In the genomic region with DNA sequence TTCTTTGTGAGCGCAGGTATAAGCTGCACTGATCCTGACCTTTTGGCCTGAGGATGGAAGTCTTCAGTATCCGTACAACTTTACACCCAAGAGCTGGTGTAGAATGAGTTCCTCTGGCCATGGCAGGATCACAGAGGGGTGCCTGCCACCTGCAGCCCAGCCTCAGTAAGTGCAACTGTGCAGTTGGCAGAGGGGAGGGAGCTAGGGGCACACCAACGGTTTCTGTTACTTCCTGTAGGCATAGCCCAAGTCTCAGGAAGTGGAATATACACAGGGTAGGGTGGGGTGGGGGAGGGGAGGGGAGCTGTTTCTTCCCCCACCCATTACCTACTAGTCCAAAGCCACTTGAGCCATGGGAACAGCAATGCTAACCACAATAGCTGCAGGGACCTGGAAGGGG, we compare ENCODE assay signal across 7 cellular contexts.
DNase-seq lines count a peak whose midpoint lies in the region; ATAC-seq and TF ChIP-seq lines count a peak whose summit lies in the region.

No MANE protein-coding gene starts in this region.

- peak; percentile 36 for TF ChIP-seq CTCF in GM06990 (IDR thresholded peaks at IDR 0.05; ENCODE audit: insufficient read depth, low read length, poor library complexity, severe bottlenecking)
- TF ChIP-seq CTCF in mammary epithelial cell (conservative IDR thresholded peaks at IDR 0.05 in 1 of 2, IDR thresholded peaks at IDR 0.05 in 1 of 2; ENCODE audit: extremely low read depth in 1 of 2, insufficient read depth in 1 of 2, low read depth in 1 of 2, low read length in 2 of 2): peak; percentile 68 to 89
- TF ChIP-seq CTCF in right lobe of liver (IDR thresholded peaks at IDR 0.05): peak; percentile 43 to 67 (median 61)

- peak; percentile 28 for DNase-seq in GM06990 (ENCODE audit: extremely low read depth, insufficient read length)
- peak; percentile 62 to 70 for DNase-seq in SJCRH30
- DNase-seq in mammary epithelial cell: peak; percentile 35
- peak; percentile 47 to 64 (median 61) for DNase-seq in right lobe of liver
- DNase-seq in stimulated activated naive B cell treated with anti-CD40 and anti-IgM and Interleukin-4, amounts not matched to agents 10 μg/mL and 1 μg/mL and 100 μg/mL, for 72 hours: peak; percentile 12

- peak overlapping the region; percentile 42 for H2AFZ ChIP-seq in mammary epithelial cell (ENCODE audit: low read depth, low read length)

- CTCF ChIA-PET in mammary epithelial cell (lab: Charles Lee; ENCODE audit: low non-redundant PET): interaction anchor here (0.5 to 0.7 kb wide), 3 partner anchors 13 to 659 kb away, joined by 3 to 4 read pairs (median 3); partner anchors contain the start of gene KCNIP4

- H4K20me1 ChIP-seq in mammary epithelial cell (ENCODE audit: insufficient read depth, low read length): no peaks in the 10 kb centered on the region

- H3K9me3 ChIP-seq in SJCRH30 (replicated peaks) (no peaks in the 10 kb centered on the region), mammary epithelial cell (replicated peaks; ENCODE audit: insufficient read depth, low read length) (no peaks in the 10 kb centered on the region), right lobe of liver (no peaks in the 10 kb centered on the region)

- peak; percentile 54 for ATAC-seq in HG03159 (IDR thresholded peaks at IDR 0.05; ENCODE audit: unreplicated experiment)
- peak; percentile 96 to 100 (median 99) for ATAC-seq in right lobe of liver
- ATAC-seq in stimulated activated naive B cell treated with anti-CD40 and anti-IgM and Interleukin-4, amounts not matched to agents 10 μg/mL and 1 μg/mL and 100 μg/mL, for 72 hours (replicated peaks): peak; percentile 95 to 98
- ATAC-seq in HG02623 (IDR thresholded peaks at IDR 0.05; ENCODE audit: unreplicated experiment): no peak

- H3K27me3 ChIP-seq in GM06990 (replicated peaks; ENCODE audit: control insufficient read depth, insufficient read depth, low read length) (no peaks in the 10 kb centered on the region), SJCRH30 (no peaks in the 10 kb centered on the region), mammary epithelial cell (ENCODE audit: insufficient read depth, low read length) (no peaks in the 10 kb centered on the region), right lobe of liver (no peaks in the 10 kb centered on the region)

- H3K9me3 Mint-ChIP-seq in stimulated activated naive B cell treated with anti-CD40 and anti-IgM and Interleukin-4, amounts not matched to agents 10 μg/mL and 1 μg/mL and 100 μg/mL, for 72 hours: peaks cover 0 to 3% of the 10 kb centered on the region in 2 donors

- no peaks in the 10 kb centered on the region for H3K4me1 ChIP-seq in SJCRH30
- H3K4me1 ChIP-seq in mammary epithelial cell (ENCODE audit: insufficient read depth, low read length): no peaks in the 10 kb centered on the region
- H3K4me1 ChIP-seq in right lobe of liver: peaks cover 0 to 11% (median 0%) of the 10 kb centered on the region in 4 donors

- no TSS peak for BruUV-seq in mammary epithelial cell (replicated peaks; lab: Mats Ljungman, UMichigan)

- no peaks in the 10 kb centered on the region for H3K27me3 Mint-ChIP-seq in stimulated activated naive B cell treated with anti-CD40 and anti-IgM and Interleukin-4, amounts not matched to agents 10 μg/mL and 1 μg/mL and 100 μg/mL, for 72 hours

- H3K4me3 ChIP-seq in GM06990 (replicated peaks; ENCODE audit: low read depth, low read length): no peak overlapping the region
- H3K4me3 ChIP-seq in SJCRH30: no peak overlapping the region
- no peak overlapping the region for H3K4me3 ChIP-seq in mammary epithelial cell (replicated peaks in 1 of 3; ENCODE audit: insufficient read depth in 1 of 3, low read depth in 2 of 3, low read length in 3 of 3)
- no peak overlapping the region for H3K4me3 ChIP-seq in right lobe of liver

- H3K36me3 Mint-ChIP-seq in stimulated activated naive B cell treated with anti-CD40 and anti-IgM and Interleukin-4, amounts not matched to agents 10 μg/mL and 1 μg/mL and 100 μg/mL, for 72 hours: no peaks in the 10 kb centered on the region

- in situ Hi-C loops in mammary epithelial cell (cut with MboI; ENCODE audit: low sequenced_read_pairs in 2 of 2): loop anchor here (10.0 kb wide), 2 partner anchors 183 to 193 kb away; no protein-coding TSS in a partner anchor

- H3K27ac ChIP-seq in SJCRH30: no peak overlapping the region
- no peak overlapping the region for H3K27ac ChIP-seq in mammary epithelial cell (ENCODE audit: insufficient read depth, low read depth, low read length)
- no peak overlapping the region for H3K27ac ChIP-seq in right lobe of liver

- dilution Hi-C loops in mammary epithelial cell (cut with HindIII; ENCODE audit: low sequenced_read_pairs): no loop called here

- no peak overlapping the region for H3K4me2 ChIP-seq in mammary epithelial cell (ENCODE audit: insufficient read depth, low read depth, low read length)

- H3K9ac ChIP-seq in mammary epithelial cell (ENCODE audit: insufficient read depth, low read length): no peak overlapping the region

- intact Hi-C loops in mammary epithelial cell (cut with micrococcal nuclease) (loop anchor here (1.0 to 5.0 kb wide), 4 partner anchors 82 to 817 kb away; partner anchors contain the start of gene ADGRA3), right lobe of liver (cut with DNase I) (loop anchor here in 1 of 2 donors (10.0 kb wide), 1 partner anchor 193 kb away; no protein-coding TSS in a partner anchor)

- H3K27ac Mint-ChIP-seq in stimulated activated naive B cell treated with anti-CD40 and anti-IgM and Interleukin-4, amounts not matched to agents 10 μg/mL and 1 μg/mL and 100 μg/mL, for 72 hours: no peak overlapping the region

- H3K4me3 Mint-ChIP-seq in stimulated activated naive B cell treated with anti-CD40 and anti-IgM and Interleukin-4, amounts not matched to agents 10 μg/mL and 1 μg/mL and 100 μg/mL, for 72 hours: no peak overlapping the region

- WGBS in mammary epithelial cell (ENCODE audit: low coverage, missing lambda C conversion rate): 63% methylated on average over 3 of the region's 3 CpGs
- 32% methylated on average over 3 of the region's 3 CpGs for WGBS in right lobe of liver (ENCODE audit: insufficient coverage, low coverage, low lambda C conversion rate, missing lambda C conversion rate)

- H3K36me3 ChIP-seq in GM06990 (ENCODE audit: control insufficient read depth, insufficient read depth, low read length) (no peaks in the 10 kb centered on the region), SJCRH30 (no peaks in the 10 kb centered on the region), mammary epithelial cell (ENCODE audit: insufficient read depth, low read length) (no peaks in the 10 kb centered on the region), right lobe of liver (no peaks in the 10 kb centered on the region)

- H3K79me2 ChIP-seq in mammary epithelial cell (ENCODE audit: insufficient read depth, low read length): no peaks in the 10 kb centered on the region

- TF ChIP-seq POLR2A in right lobe of liver (IDR thresholded peaks at IDR 0.05): no peak

- H3K4me1 Mint-ChIP-seq in stimulated activated naive B cell treated with anti-CD40 and anti-IgM and Interleukin-4, amounts not matched to agents 10 μg/mL and 1 μg/mL and 100 μg/mL, for 72 hours: no peaks in the 10 kb centered on the region

Comparison
In these comparisons a context has a peak if more than half of its experiments do, and no peak if none do; other contexts are left out.
1. DNase-seq: peak in every context shown above with its lines; median percentile 66 in SJCRH30; 61 in right lobe of liver; 35 in mammary epithelial cell; 28 in GM06990; 12 in stimulated activated naive B cell treated with anti-CD40 and anti-IgM and Interleukin-4, amounts not matched to agents 10 μg/mL and 1 μg/mL and 100 μg/mL, for 72 hours.